ENCODE assay signal across 12 cellular contexts in genomic region chr2:28269019-28269784, GRCh38.
A peak's percentile ranks its signal among the peaks of the same experiment; 100 is the strongest.
DNase-seq lines count a peak whose midpoint lies in the region; FAIRE-seq and TF ChIP-seq lines count a peak whose summit lies in the region.
"Had no signal": no experiment of that assay in that cellular context is flagged by ENCODE, and none has a peak within 500 bp of the region (broad histone marks: within the 10 kb centered on the region; RNA-seq: fewer than 3 reads in every experiment).

No MANE protein-coding gene starts in this region.

- peak; percentile 41 for DNase-seq in DMS 273 (lab: John Stamatoyannopoulos, UW; ENCODE audit: unreplicated experiment)
- DNase-seq in DMS 273 treated with DMSO at 0.1 percent for 48 hours (lab: John Stamatoyannopoulos, UW), result no peak
- DNase-seq in amniotic epithelial cell (ENCODE audit: low read depth), result peak; percentile 92
- peak; percentile 34 for DNase-seq in iPS-NIHi7 (ENCODE audit: extremely low spot score)
- peak; percentile 76 for DNase-seq in urothelium cell line (ENCODE audit: low spot score)
- no peak for DNase-seq in mesenteric fat pad (ENCODE audit: low spot score)
- DNase-seq in occipital lobe (lab: John Stamatoyannopoulos, UW), result no peak
- no peak for DNase-seq in glutamatergic neuron
- DNase-seq: 8988T; NCI-H1092; stimulated activated CD4-positive, alpha-beta T cell treated with anti-CD3 and anti-CD28 coated beads, Interleukin-4, amount 100 ng/mL, for 1 hour had no signal

- no peaks in the 10 kb centered on the region for H3K9me3 Mint-ChIP-seq in glutamatergic neuron (ENCODE audit: unreplicated experiment)

- no peak overlapping the region for H3K4me3 Mint-ChIP-seq in glutamatergic neuron (ENCODE audit: unreplicated experiment)

- no peak overlapping the region for H3K27ac Mint-ChIP-seq in glutamatergic neuron (ENCODE audit: unreplicated experiment)

- H3K36me3 Mint-ChIP-seq in glutamatergic neuron (ENCODE audit: unreplicated experiment), result no peaks in the 10 kb centered on the region

- no peak for FAIRE-seq in urothelium cell line (lab: Jason Lieb, UNC)
- FAIRE-seq: GM12878 had no signal

- H3K27me3 Mint-ChIP-seq in glutamatergic neuron (ENCODE audit: unreplicated experiment), result peaks cover 2% of the 10 kb centered on the region

- no peak for TF ChIP-seq CTCF in glutamatergic neuron (IDR thresholded peaks at IDR 0.05; ENCODE audit: partially characterized antibody, unreplicated experiment)

- peaks cover 5% of the 10 kb centered on the region for H3K4me1 Mint-ChIP-seq in glutamatergic neuron (ENCODE audit: low read depth, unreplicated experiment)

Comparison
In these comparisons a context has a peak if more than half of its experiments do, and no peak if none do; other contexts are left out.
1. DNase-seq: peak in DMS 273 (single experiment), amniotic epithelial cell (single experiment), iPS-NIHi7 (single experiment) and urothelium cell line (single experiment); none in DMS 273 treated with DMSO at 0.1 percent for 48 hours (single experiment), mesenteric fat pad (single experiment), occipital lobe (single experiment) and glutamatergic neuron (single experiment).